1 cellular context compared by ENCODE assay signal in genomic region chr2:65375723-65376122, GRCh38.
TF ChIP-seq lines count a peak whose summit lies in the region.

No MANE protein-coding gene starts in this region.

TF ChIP-seq in IMR-90, 13 proteins besides CTCF, POLR2A, EP300 and RAD21 (continued from another document):
- TF ChIP-seq MXI1 (IDR thresholded peaks at IDR 0.05; ENCODE audit: borderline replicate concordance, low read depth, low read length) (no peak), CEBPB (IDR thresholded peaks at IDR 0.05; ENCODE audit: low read depth, low read length) (no peak), USF2 (IDR thresholded peaks at IDR 0.05; ENCODE audit: low read depth, low read length) (no peak)
